8 cellular contexts compared by ENCODE assay signal in genomic region chr16:14937143-14937542, GRCh38. TPM values are rescaled to one million over a fixed set of nuclear protein-coding genes. Genes with fewer than 3 reads are reported as not detected.
DNase-seq lines count a peak whose midpoint lies in the region; ATAC-seq and TF ChIP-seq lines count a peak whose summit lies in the region.
"Not testable (repeated sequence)": the region's sequence is repeated elsewhere in the genome, so short reads cannot be mapped to it uniquely, and the experiment has no call there.

NPIPA1 (plus strand) TSS chr16:14937443; CDS start chr16:14937443, 0 bp downstream.

- BruUV-seq in Panc1 (replicated peaks; lab: Mats Ljungman, UMichigan), result not testable (repeated sequence)

- not testable (repeated sequence) for H3K9me3 Mint-ChIP-seq in CD4-positive, alpha-beta T cell; activated T-cell treated with anti-CD3 and anti-CD28 coated beads, Interleukin-2, amount 50 U/mL, for 4 hours; chondrocyte (ENCODE audit: low read depth)

- not testable (repeated sequence) for DNase-seq in CD4-positive, alpha-beta T cell; Panc1 (ENCODE audit: low read depth, low spot score); activated T-cell treated with anti-CD3 and anti-CD28 coated beads, Interleukin-2, amount 50 U/mL, for 4 hours; chondrocyte (ENCODE audit: low spot score); glomerular endothelial cell (ENCODE audit: extremely low read depth, low read depth, low spot score); osteoblast (ENCODE audit: insufficient read length, low spot score, missing footprints); testis

- H3K79me2 ChIP-seq in osteoblast (ENCODE audit: insufficient read depth, low read length), result not testable (repeated sequence)

- no CpG with 5 or more reads among the region's 4 CpGs for WGBS in liver
- no CpG with 5 or more reads among the region's 4 CpGs for WGBS in testis, 2 donors

- in situ Hi-C loops in Panc1 (cut with HindIII; ENCODE audit: low pct_unique_long_range_greater_than_20kb, low sequenced_read_pairs), result not testable (repeated sequence)

- TF ChIP-seq POLR2A in testis (IDR thresholded peaks at IDR 0.05), result not testable (repeated sequence)

- H3K27me3 Mint-ChIP-seq in CD4-positive, alpha-beta T cell; activated T-cell treated with anti-CD3 and anti-CD28 coated beads, Interleukin-2, amount 50 U/mL, for 4 hours (ENCODE audit: low read depth); chondrocyte (ENCODE audit: low read depth): not testable (repeated sequence)

- not testable (repeated sequence) for H3K4me2 ChIP-seq in osteoblast (ENCODE audit: insufficient read depth, low read length)

- not testable (repeated sequence) for TF ChIP-seq RAD21 in liver (IDR thresholded peaks at IDR 0.05)

- H3K27me3 ChIP-seq in CD4-positive, alpha-beta T cell (ENCODE audit: control insufficient read depth, insufficient read depth, low read length); Panc1 (ENCODE audit: control insufficient read depth, insufficient read depth, low read length); liver (ENCODE audit: control insufficient read depth in 4 of 4, insufficient read depth in 4 of 4, low read length in 3 of 4); osteoblast (ENCODE audit: insufficient read depth, low read length); testis: not testable (repeated sequence)

- not testable (repeated sequence) for H3K4me1 ChIP-seq in Panc1 (ENCODE audit: control insufficient read depth, insufficient read depth, low read length); liver (ENCODE audit: control insufficient read depth in 4 of 4, insufficient read depth in 4 of 4, low read length in 3 of 4); osteoblast (ENCODE audit: insufficient read depth, low read length); testis

- H4K20me1 ChIP-seq in osteoblast (ENCODE audit: insufficient read depth, low read length), result not testable (repeated sequence)

- CTCF ChIA-PET in CD4-positive, alpha-beta T cell (lab: Charles Lee); Panc1 (lab: Charles Lee): not testable (repeated sequence)

- not testable (repeated sequence) for H3K9me3 ChIP-seq in CD4-positive, alpha-beta T cell (ENCODE audit: control insufficient read depth, low read length); Panc1 (ENCODE audit: control insufficient read depth, insufficient read depth, low read depth, low read length); liver (ENCODE audit: control insufficient read depth in 4 of 4, low read length in 3 of 4); osteoblast (ENCODE audit: low read depth, low read length); testis

- H3K9ac ChIP-seq in liver (ENCODE audit: low read depth in 1 of 2, low read length in 2 of 2), result not testable (repeated sequence)

- not testable (repeated sequence) for H3K4me3 Mint-ChIP-seq in CD4-positive, alpha-beta T cell; activated T-cell treated with anti-CD3 and anti-CD28 coated beads, Interleukin-2, amount 50 U/mL, for 4 hours; chondrocyte (ENCODE audit: unreplicated experiment)

- POLR2A ChIA-PET in CD4-positive, alpha-beta T cell (lab: Charles Lee); Panc1 (lab: Charles Lee): not testable (repeated sequence)

- H3K4me3 ChIP-seq in Panc1 (ENCODE audit: low read depth in 2 of 2, low read length in 2 of 2); liver (ENCODE audit: low read depth in 1 of 3, low read length in 3 of 3); osteoblast (ENCODE audit: insufficient read depth, low read length); testis: not testable (repeated sequence)

- not testable (repeated sequence) for TF ChIP-seq CTCF in CD4-positive, alpha-beta T cell (IDR thresholded peaks at IDR 0.05); Panc1 (IDR thresholded peaks at IDR 0.05); chondrocyte (IDR thresholded peaks at IDR 0.05); liver (IDR thresholded peaks at IDR 0.05; ENCODE audit: low read depth, low read length, missing input control); osteoblast (IDR thresholded peaks at IDR 0.05; ENCODE audit: extremely low read depth, low read depth, low read length); testis (IDR thresholded peaks at IDR 0.05)

- not testable (repeated sequence) for H3K36me3 ChIP-seq in Panc1 (ENCODE audit: control insufficient read depth, insufficient read depth, low read length); liver (ENCODE audit: control insufficient read depth in 4 of 4, insufficient read depth in 3 of 4, low read depth in 1 of 4, low read length in 3 of 4); osteoblast (ENCODE audit: insufficient read depth, low read length); testis (ENCODE audit: low read depth, missing control alignments)

- intact Hi-C loops in CD4-positive, alpha-beta T cell (cut with DNase I, micrococcal nuclease); Panc1 (cut with micrococcal nuclease; ENCODE audit: unreplicated experiment); testis (cut with DNase I; ENCODE audit: low total_unique reads): not testable (repeated sequence)

- not testable (repeated sequence) for H2AFZ ChIP-seq in osteoblast (ENCODE audit: low read length)

- H3K27ac ChIP-seq in CD4-positive, alpha-beta T cell (ENCODE audit: low read depth, low read length); Panc1 (ENCODE audit: low read length); liver (ENCODE audit: low read depth in 1 of 2, low read length in 2 of 2); osteoblast (ENCODE audit: low read depth, low read length); testis: not testable (repeated sequence)

- H3K36me3 Mint-ChIP-seq in CD4-positive, alpha-beta T cell (ENCODE audit: low read depth); activated T-cell treated with anti-CD3 and anti-CD28 coated beads, Interleukin-2, amount 50 U/mL, for 4 hours (ENCODE audit: insufficient read depth); chondrocyte (ENCODE audit: low read depth): not testable (repeated sequence)

- not testable (repeated sequence) for ATAC-seq in CD4-positive, alpha-beta T cell (ENCODE audit: poor library complexity); Panc1; activated T-cell treated with anti-CD3 and anti-CD28 coated beads, Interleukin-2, amount 50 U/mL, for 4 hours

- not testable (repeated sequence) for H3K4me1 Mint-ChIP-seq in CD4-positive, alpha-beta T cell (ENCODE audit: low read depth); activated T-cell treated with anti-CD3 and anti-CD28 coated beads, Interleukin-2, amount 50 U/mL, for 4 hours (ENCODE audit: low read depth); chondrocyte (ENCODE audit: low read depth)

- not testable (repeated sequence) for H3K27ac Mint-ChIP-seq in CD4-positive, alpha-beta T cell; chondrocyte (ENCODE audit: unreplicated experiment)

RNA-seq across cellular contexts. Expression of gene NPIPA1, which starts in this region (rescaled TPM):
- total RNA-seq in CD4-positive, alpha-beta T cell, result 100 to 1,000 TPM; 103 to 105 TPM
- 126 TPM for total RNA-seq in Panc1 (2021; ENCODE audit: unreplicated experiment)
- 93.2 TPM for polyA plus RNA-seq in Panc1 (2012; ENCODE audit: insufficient read length)
- 10 to 100 TPM; 53.8 to 75.8 (median 58.7) TPM for total RNA-seq in activated T-cell treated with anti-CD3 and anti-CD28 coated beads, Interleukin-2, amount 50 U/mL, for 4 hours
- total RNA-seq in chondrocyte, result 119 to 145 TPM (median 143 TPM) in 3 replicates
- 21.6 and 34.2 TPM in 2 replicates for total RNA-seq in glomerular endothelial cell
- total RNA-seq in liver, result 10 to 100 TPM; 19.8 to 43.4 TPM
- polyA plus RNA-seq in liver, result 10 to 100 TPM; 10.3 to 17.6 TPM
- total RNA-seq in osteoblast, result 52.1 and 56.9 TPM in 2 replicates
- 100 to 1,000 TPM; 169 to 173 TPM for total RNA-seq in testis
- 170 TPM for polyA plus RNA-seq in testis (ENCODE audit: insufficient read depth, low read depth, low replicate concordance)
